ENCODE assay signal across 13 cellular contexts in the genomic region with DNA sequence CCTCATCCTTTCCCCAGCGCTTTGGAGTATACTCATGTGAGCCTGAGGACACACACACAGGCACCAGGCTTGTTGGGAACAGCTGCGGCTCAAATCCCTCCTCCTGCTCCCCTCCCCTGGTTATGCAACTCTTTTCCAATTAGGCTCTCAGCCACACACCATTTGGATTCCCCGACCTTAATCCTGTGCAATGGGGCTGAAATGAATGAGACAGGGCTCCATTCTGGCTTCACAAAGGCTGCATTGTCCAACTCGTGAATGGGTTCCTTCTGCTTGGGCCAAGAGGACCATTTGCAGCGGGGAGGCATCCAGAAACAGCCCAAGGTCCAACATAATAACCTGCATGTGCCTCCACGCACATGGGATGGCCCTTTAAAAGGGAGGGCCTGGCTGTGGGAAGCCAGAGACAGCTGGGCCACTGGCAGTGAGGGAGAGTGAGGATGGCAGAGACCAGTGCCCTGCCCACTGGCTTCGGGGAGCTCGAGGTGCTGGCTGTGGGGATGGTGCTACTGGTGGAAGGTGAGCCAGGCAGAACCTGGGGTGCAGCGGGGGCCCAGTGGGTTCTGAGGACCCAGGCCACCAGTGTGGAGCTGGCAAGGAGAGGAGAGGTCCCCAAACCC. TPM values are rescaled to one million over a fixed set of nuclear protein-coding genes. Genes with fewer than 3 reads are reported as not detected.
DNase-seq lines count a peak whose midpoint lies in the region; ATAC-seq, FAIRE-seq and TF ChIP-seq lines count a peak whose summit lies in the region.
"Had no signal": no experiment of that assay in that cellular context is flagged by ENCODE, and none has a peak within 500 bp of the region (broad histone marks: within the 10 kb centered on the region; RNA-seq: fewer than 3 reads in every experiment).

A gene with protein sequence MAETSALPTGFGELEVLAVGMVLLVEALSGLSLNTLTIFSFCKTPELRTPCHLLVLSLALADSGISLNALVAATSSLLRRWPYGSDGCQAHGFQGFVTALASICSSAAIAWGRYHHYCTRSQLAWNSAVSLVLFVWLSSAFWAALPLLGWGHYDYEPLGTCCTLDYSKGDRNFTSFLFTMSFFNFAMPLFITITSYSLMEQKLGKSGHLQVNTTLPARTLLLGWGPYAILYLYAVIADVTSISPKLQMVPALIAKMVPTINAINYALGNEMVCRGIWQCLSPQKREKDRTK (plus strand): TSS at position 403 of the 620 bp plus-strand sequence. CDS start 38 bp downstream, at position 441.

- H3K9me3 ChIP-seq in SJCRH30 (replicated peaks): no peaks in the 10 kb centered on the region
- H3K9me3 ChIP-seq in pancreas: no peaks in the 10 kb centered on the region
- H3K9me3 ChIP-seq: BLaER1 treated with 17β-estradiol and CSF1 and Interleukin-3, amounts not matched to agents 10 nM and 100 nM had no signal

- 32 to 43% methylated on average over 9 of the region's 9 CpGs for WGBS in pancreas, 2 donors

- H3K27ac Mint-ChIP-seq in glutamatergic neuron (ENCODE audit: unreplicated experiment): peak within 1 kb of the TSS; percentile 74

- H3K4me1 Mint-ChIP-seq in glutamatergic neuron (ENCODE audit: low read depth, unreplicated experiment): peaks cover 8% of the 10 kb centered on the region

- H3K27ac ChIP-seq in SJCRH30: peak within 1 kb of the TSS; percentile 71
- no peak within 1 kb of the TSS for H3K27ac ChIP-seq in pancreas
- H3K27ac ChIP-seq: BLaER1 treated with 17β-estradiol and CSF1 and Interleukin-3, amounts not matched to agents 10 nM and 100 nM had no signal

- no peaks in the 10 kb centered on the region for H3K27me3 ChIP-seq in SJCRH30
- H3K27me3 ChIP-seq in pancreas: no peaks in the 10 kb centered on the region
- H3K27me3 ChIP-seq: BLaER1 treated with 17β-estradiol and CSF1 and Interleukin-3, amounts not matched to agents 10 nM and 100 nM had no signal

- no peak within 1 kb of the TSS for H3K4me3 Mint-ChIP-seq in glutamatergic neuron (ENCODE audit: unreplicated experiment)

- peaks cover 7% of the 10 kb centered on the region for H3K36me3 Mint-ChIP-seq in glutamatergic neuron (ENCODE audit: unreplicated experiment)

- H3K4me1 ChIP-seq in SJCRH30 (peaks cover 12% of the 10 kb centered on the region), pancreas (no peaks in the 10 kb centered on the region)
- H3K4me1 ChIP-seq: BLaER1 treated with 17β-estradiol and CSF1 and Interleukin-3, amounts not matched to agents 10 nM and 100 nM had no signal

- DNase-seq in HuH-7 (ENCODE audit: low spot score) (peak; percentile 29), SJCRH30 (peak; percentile 83 to 93), glutamatergic neuron (no peak), pancreas (peak in 2 of 6 donors; percentile 21 to 37), DMS153 (lab: John Stamatoyannopoulos, UW) (no peak), RCC 7860 (ENCODE audit: low spot score) (no peak)
- DNase-seq in stimulated activated CD4-positive, alpha-beta T cell treated with anti-CD3 and anti-CD28 coated beads, Interleukin-2, amount 100 ng/mL, for 48 hours: no peak
- no peak for DNase-seq in stimulated activated naive CD4-positive, alpha-beta T cell treated with Interleukin-2 at 50 U/mL for 16 hours (lab: John Stamatoyannopoulos, UW)

- H3K9me3 Mint-ChIP-seq in glutamatergic neuron (ENCODE audit: unreplicated experiment): peaks cover 7% of the 10 kb centered on the region

- peak; percentile 61 to 84 (median 74) for ATAC-seq in pancreas

- no peaks in the 10 kb centered on the region for H3K36me3 ChIP-seq in SJCRH30
- no peaks in the 10 kb centered on the region for H3K36me3 ChIP-seq in pancreas
- H3K36me3 ChIP-seq: BLaER1 treated with 17β-estradiol and CSF1 and Interleukin-3, amounts not matched to agents 10 nM and 100 nM had no signal

- H3K27me3 Mint-ChIP-seq in glutamatergic neuron (ENCODE audit: unreplicated experiment): peaks cover 4% of the 10 kb centered on the region

- TF ChIP-seq CTCF in glutamatergic neuron (IDR thresholded peaks at IDR 0.05; ENCODE audit: partially characterized antibody, unreplicated experiment) (no peak), pancreas (IDR thresholded peaks at IDR 0.05) (no peak)

- FAIRE-seq in pancreas (lab: Jason Lieb, UNC) (no peak), RCC 7860 (lab: Jason Lieb, UNC) (no peak)

- intact Hi-C loops in pancreas (cut with DNase I): no loop called here

- H3K4me3 ChIP-seq in SJCRH30 (peak within 1 kb of the TSS; percentile 50), pancreas (no peak within 1 kb of the TSS)
- H3K4me3 ChIP-seq: BLaER1 treated with 17β-estradiol and CSF1 and Interleukin-3, amounts not matched to agents 10 nM and 100 nM had no signal

RNA-seq across cellular contexts. Expression of the gene that starts here (rescaled TPM):
- total RNA-seq in SJCRH30 (2014; rRNA removed; shearing (Covaris generic)): 0.58 and 1.1 TPM in 2 replicates
- not detected for total RNA-seq in glutamatergic neuron (ENCODE audit: unreplicated experiment)
- not detected for total RNA-seq in pancreas
- not detected for polyA plus RNA-seq in pancreas
- total RNA-seq: dermis microvascular lymphatic vessel endothelial cell, glomerular endothelial cell, lung microvascular endothelial cell, NCI-H460 had no signal

Comparison
In these comparisons a context has a peak if more than half of its experiments do, and no peak if none do; other contexts are left out.
1. Peak in ATAC-seq in pancreas; RNA of the gene not detected or under 1 TPM.
2. DNase-seq: peak in HuH-7 (single experiment) and SJCRH30 (2 of 2); none in glutamatergic neuron (single experiment), DMS153 (single experiment), RCC 7860 (single experiment), stimulated activated CD4-positive, alpha-beta T cell treated with anti-CD3 and anti-CD28 coated beads, Interleukin-2, amount 100 ng/mL, for 48 hours (0 of 2) and stimulated activated naive CD4-positive, alpha-beta T cell treated with Interleukin-2 at 50 U/mL for 16 hours (single experiment).